Comparison of ENCODE assay signal across 21 cellular contexts in the genomic region with DNA sequence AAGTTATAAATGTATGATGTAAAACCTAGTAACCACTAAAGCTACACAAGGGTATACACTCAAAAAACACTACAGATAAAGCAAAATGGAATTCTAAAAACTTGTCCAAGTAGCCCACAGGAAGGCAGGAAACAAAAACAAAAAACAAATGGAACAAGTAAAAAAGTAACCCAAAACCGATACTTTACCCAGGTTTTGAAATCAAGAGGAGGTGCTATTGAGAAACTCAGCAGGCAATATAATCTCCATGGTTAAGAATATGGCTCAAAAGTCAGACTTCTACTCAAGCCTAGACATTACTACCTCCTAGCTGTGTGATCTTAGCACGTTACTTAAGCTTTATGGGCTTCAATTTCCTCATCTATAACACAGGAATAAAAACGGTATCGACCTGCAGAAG.
"Had no signal": no experiment of that assay in that cellular context is flagged by ENCODE, and none has a peak within 500 bp of the region (broad histone marks: within the 10 kb centered on the region; RNA-seq: fewer than 3 reads in every experiment).

No MANE protein-coding gene starts in this region.

- H2AFZ ChIP-seq: parathyroid adenoma had no signal

- DNase-seq: activated CD4-positive, alpha-beta memory T cell treated with anti-CD3 and anti-CD28 coated beads, Interleukin-2, amount 10 ng/mL, durations not matched to agents 7 days and 5 days; activated CD4-positive, alpha-beta T cell treated with anti-CD3 and anti-CD28 coated beads for 36 hours; activated gamma-delta T cell; activated naive CD8-positive, alpha-beta T cell treated with anti-CD3 and anti-CD28 coated beads for 36 hours; activated T-cell treated with anti-CD3 and anti-CD28 coated beads, Interleukin-2, amount 50 U/mL, for 48 hours; brain microvascular endothelial cell; cortex of kidney; effector CD8-positive, alpha-beta T cell; islet precursor cell; stimulated activated naive CD4-positive, alpha-beta T cell treated with Interleukin-2 at 50 U/mL for 16 hours; tibial artery had no signal

- H3K4me1 Mint-ChIP-seq: mesothelial cell of epicardium, WTC11 had no signal

- H3K27ac Mint-ChIP-seq: activated CD4-positive, alpha-beta memory T cell treated with anti-CD3 and anti-CD28 coated beads, Interleukin-2, amount 10 ng/mL, durations not matched to agents 7 days and 5 days; activated CD4-positive, alpha-beta T cell treated with anti-CD3 and anti-CD28 coated beads for 36 hours; activated naive CD8-positive, alpha-beta T cell treated with anti-CD3 and anti-CD28 coated beads for 36 hours; mesothelial cell of epicardium; nephron; T-helper 1 cell treated with Interleukin-12 subunit alpha and Interleukin-12 subunit beta and Interleukin-4 antibody, amounts not matched to agents 30 μg/mL and 1 μg/mL, for 36 hours; WTC11 had no signal

- H3K9me3 ChIP-seq: SJSA1, tibial artery had no signal

- H3K4me1 ChIP-seq: parathyroid adenoma, SJSA1, tibial artery had no signal

- H3K4me3 ChIP-seq: lung, SJSA1, tibial artery had no signal

- H3K4me3 Mint-ChIP-seq: activated CD4-positive, alpha-beta memory T cell treated with anti-CD3 and anti-CD28 coated beads, Interleukin-2, amount 10 ng/mL, durations not matched to agents 7 days and 5 days; activated CD4-positive, alpha-beta T cell treated with anti-CD3 and anti-CD28 coated beads for 36 hours; activated naive CD8-positive, alpha-beta T cell treated with anti-CD3 and anti-CD28 coated beads for 36 hours; mesothelial cell of epicardium; nephron; T-helper 1 cell treated with Interleukin-12 subunit alpha and Interleukin-12 subunit beta and Interleukin-4 antibody, amounts not matched to agents 30 μg/mL and 1 μg/mL, for 36 hours; WTC11 had no signal

- ATAC-seq: activated CD4-positive, alpha-beta T cell treated with anti-CD3 and anti-CD28 coated beads for 36 hours; esophagus mucosa; sciatic nerve; WTC11 had no signal

- H3K27me3 ChIP-seq: brain microvascular endothelial cell, SJSA1, tibial artery had no signal

- H3K9ac ChIP-seq: parathyroid adenoma had no signal

- H3K27ac ChIP-seq: brain microvascular endothelial cell, parathyroid adenoma, SJSA1, tibial artery had no signal

- FAIRE-seq: urothelium cell line had no signal

- H3K27me3 Mint-ChIP-seq: activated CD4-positive, alpha-beta memory T cell treated with anti-CD3 and anti-CD28 coated beads, Interleukin-2, amount 10 ng/mL, durations not matched to agents 7 days and 5 days; activated CD4-positive, alpha-beta T cell treated with anti-CD3 and anti-CD28 coated beads for 36 hours; activated naive CD8-positive, alpha-beta T cell treated with anti-CD3 and anti-CD28 coated beads for 36 hours had no signal

- H3K79me2 ChIP-seq: parathyroid adenoma had no signal

- H3K9me3 Mint-ChIP-seq: activated CD4-positive, alpha-beta memory T cell treated with anti-CD3 and anti-CD28 coated beads, Interleukin-2, amount 10 ng/mL, durations not matched to agents 7 days and 5 days; activated naive CD8-positive, alpha-beta T cell treated with anti-CD3 and anti-CD28 coated beads for 36 hours; mesothelial cell of epicardium; nephron; T-helper 1 cell treated with Interleukin-12 subunit alpha and Interleukin-12 subunit beta and Interleukin-4 antibody, amounts not matched to agents 30 μg/mL and 1 μg/mL, for 36 hours had no signal
